In the genomic region with DNA sequence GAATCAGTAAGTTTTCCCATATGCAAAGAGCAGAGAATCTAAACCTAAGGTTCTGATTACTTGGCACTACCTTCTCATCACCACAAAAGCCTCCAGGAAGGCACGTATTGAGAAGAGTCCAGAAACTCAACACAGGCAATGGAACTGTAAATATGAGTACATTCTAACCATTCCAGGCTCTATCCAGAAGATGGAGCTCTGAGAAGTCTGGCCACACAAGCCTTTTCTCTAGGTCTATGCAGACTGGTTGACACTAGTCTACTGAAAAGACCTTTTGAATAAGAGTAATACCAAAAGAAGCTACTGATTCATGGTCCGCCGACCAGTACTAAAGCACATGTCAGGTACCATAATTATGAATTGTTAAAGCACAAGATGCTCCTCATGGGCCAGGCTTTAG, we compare ENCODE assay signal across 17 cellular contexts. TPM values are rescaled to one million over a fixed set of nuclear protein-coding genes. Genes with fewer than 3 reads are reported as not detected.
DNase-seq lines count a peak whose midpoint lies in the region; ATAC-seq and TF ChIP-seq lines count a peak whose summit lies in the region.
"Had no signal": no experiment of that assay in that cellular context is flagged by ENCODE, and none has a peak within 500 bp of the region (broad histone marks: within the 10 kb centered on the region; RNA-seq: fewer than 3 reads in every experiment).

No MANE protein-coding gene starts in this region.

- H3K36me3 Mint-ChIP-seq in activated T-cell treated with anti-CD3 and anti-CD28 coated beads, Interleukin-2, amount 50 U/mL, for 24 hours (ENCODE audit: low read depth): peaks cover 67% of the 10 kb centered on the region
- H3K36me3 Mint-ChIP-seq in chondrocyte (ENCODE audit: low read depth): peaks cover 24% of the 10 kb centered on the region

- no peak overlapping the region for H3K14ac ChIP-seq in trophoblast cell (ENCODE audit: low read length)

- no peak overlapping the region for H4K8ac ChIP-seq in trophoblast cell (ENCODE audit: low read depth, low read length)

- no peak overlapping the region for H3K23ac ChIP-seq in trophoblast cell (ENCODE audit: low read length)

- no peak overlapping the region for H3K9ac ChIP-seq in trophoblast cell (ENCODE audit: low read length)

- H3K4ac ChIP-seq in trophoblast cell (ENCODE audit: low read depth, low read length): peak overlapping the region; percentile 50

- no peak overlapping the region for H3K4me3 ChIP-seq in trophoblast cell (ENCODE audit: low read depth, low read length)
- H3K4me3 ChIP-seq: left ventricle myocardium inferior had no signal

- no peaks in the 10 kb centered on the region for H3K27me3 ChIP-seq in trophoblast cell (ENCODE audit: insufficient read depth, low read length)
- H3K27me3 ChIP-seq: brain microvascular endothelial cell had no signal

- H2AFZ ChIP-seq in trophoblast cell (ENCODE audit: insufficient read depth, low read length, poor library complexity): no peak overlapping the region

- no peak overlapping the region for H4K12ac ChIP-seq in trophoblast cell (ENCODE audit: low read depth, low read length)

- no peak overlapping the region for H3K27ac ChIP-seq in trophoblast cell (ENCODE audit: low read depth, low read length)
- H3K27ac ChIP-seq: brain microvascular endothelial cell, left ventricle myocardium inferior had no signal

- H3K18ac ChIP-seq in trophoblast cell (ENCODE audit: low read length): no peak overlapping the region

- no CpG with 5 or more reads among the region's 3 CpGs for WGBS in trophoblast cell (ENCODE audit: extremely low coverage, insufficient coverage, insufficient read length)

- H2BK12ac ChIP-seq in trophoblast cell (ENCODE audit: low read length): no peak overlapping the region

- H3K27me3 Mint-ChIP-seq in activated T-cell treated with anti-CD3 and anti-CD28 coated beads, Interleukin-2, amount 50 U/mL, for 24 hours: no peaks in the 10 kb centered on the region
- H3K27me3 Mint-ChIP-seq in chondrocyte (ENCODE audit: low read depth): no peaks in the 10 kb centered on the region
- H3K27me3 Mint-ChIP-seq: CD4-positive, CD25-positive, alpha-beta regulatory T cell; stimulated activated naive B cell treated with anti-CD40 and anti-IgM and Interleukin-4, amounts not matched to agents 10 μg/mL and 1 μg/mL and 100 μg/mL, for 72 hours; type B pancreatic cell had no signal

- peaks cover 23% of the 10 kb centered on the region for H3K79me2 ChIP-seq in trophoblast cell (ENCODE audit: control insufficient read depth, insufficient read depth, low read length, poor library complexity)

- H2BK5ac ChIP-seq in trophoblast cell (ENCODE audit: low read depth, low read length, poor library complexity): no peak overlapping the region

- no peak overlapping the region for H4K91ac ChIP-seq in trophoblast cell (ENCODE audit: low read depth, low read length)

- ATAC-seq in GM21381 (IDR thresholded peaks at IDR 0.05; ENCODE audit: unreplicated experiment) (no peak), GM18519 (IDR thresholded peaks at IDR 0.05; ENCODE audit: low FRiP score, unreplicated experiment) (no peak)
- ATAC-seq: activated T-cell treated with anti-CD3 and anti-CD28 coated beads, Interleukin-2, amount 50 U/mL, for 4 hours had no signal

- TF ChIP-seq CTCF in chondrocyte (IDR thresholded peaks at IDR 0.05): peak; percentile 40

- H2AK5ac ChIP-seq in trophoblast cell (ENCODE audit: low read length): no peak overlapping the region

- peaks cover 37 to 43% of the 10 kb centered on the region in 2 experiments for H3K36me3 ChIP-seq in trophoblast cell (ENCODE audit: control insufficient read depth in 1 of 2, insufficient read depth in 2 of 2, low read length in 2 of 2)

- no peaks in the 10 kb centered on the region for H3K9me3 Mint-ChIP-seq in activated T-cell treated with anti-CD3 and anti-CD28 coated beads, Interleukin-2, amount 50 U/mL, for 24 hours
- H3K9me3 Mint-ChIP-seq in chondrocyte (ENCODE audit: low read depth): no peaks in the 10 kb centered on the region
- H3K9me3 Mint-ChIP-seq: activated T-cell treated with anti-CD3 and anti-CD28 coated beads, Interleukin-2, amount 50 U/mL, for 4 hours had no signal

- H3K4me1 ChIP-seq in trophoblast cell (ENCODE audit: control insufficient read depth in 1 of 2, insufficient read depth in 2 of 2, low read length in 2 of 2): peaks cover 12 to 13% of the 10 kb centered on the region in 2 experiments

- H2BK120ac ChIP-seq in trophoblast cell (ENCODE audit: insufficient read depth, low read length, poor library complexity): no peak overlapping the region

- H3K4me1 Mint-ChIP-seq in activated T-cell treated with anti-CD3 and anti-CD28 coated beads, Interleukin-2, amount 50 U/mL, for 24 hours (ENCODE audit: low read depth): peaks cover 40% of the 10 kb centered on the region
- peaks cover 58% of the 10 kb centered on the region for H3K4me1 Mint-ChIP-seq in chondrocyte (ENCODE audit: low read depth)

- peak overlapping the region; percentile 26 for H3K27ac Mint-ChIP-seq in activated T-cell treated with anti-CD3 and anti-CD28 coated beads, Interleukin-2, amount 50 U/mL, for 24 hours
- H3K27ac Mint-ChIP-seq in chondrocyte (ENCODE audit: unreplicated experiment): no peak overlapping the region
- H3K27ac Mint-ChIP-seq: CD4-positive, CD25-positive, alpha-beta regulatory T cell; stimulated activated naive B cell treated with anti-CD40 and anti-IgM and Interleukin-4, amounts not matched to agents 10 μg/mL and 1 μg/mL and 100 μg/mL, for 72 hours; type B pancreatic cell had no signal

- H3K79me1 ChIP-seq in trophoblast cell (ENCODE audit: low read length): no peaks in the 10 kb centered on the region

- H3K4me3 Mint-ChIP-seq in activated T-cell treated with anti-CD3 and anti-CD28 coated beads, Interleukin-2, amount 50 U/mL, for 24 hours: no peak overlapping the region
- no peak overlapping the region for H3K4me3 Mint-ChIP-seq in chondrocyte (ENCODE audit: unreplicated experiment)
- H3K4me3 Mint-ChIP-seq: activated T-cell treated with anti-CD3 and anti-CD28 coated beads, Interleukin-2, amount 50 U/mL, for 4 hours; CD4-positive, CD25-positive, alpha-beta regulatory T cell; stimulated activated naive B cell treated with anti-CD40 and anti-IgM and Interleukin-4, amounts not matched to agents 10 μg/mL and 1 μg/mL and 100 μg/mL, for 72 hours; type B pancreatic cell had no signal

- H3K4me2 ChIP-seq in trophoblast cell (ENCODE audit: low read length): no peak overlapping the region

- DNase-seq in activated T-cell treated with anti-CD3 and anti-CD28 coated beads, Interleukin-2, amount 50 U/mL, for 24 hours: no peak
- no peak for DNase-seq in activated T-cell treated with anti-CD3 and anti-CD28 coated beads, Interleukin-2, amount 50 U/mL, for 1 hour
- DNase-seq in Kasumi-1 (lab: John Stamatoyannopoulos, UW) (peak; percentile 12 to 18), chondrocyte (ENCODE audit: low spot score) (no peak), trophoblast cell (no peak), NCI-H446 treated with DMSO at 0.1 percent for 48 hours (lab: John Stamatoyannopoulos, UW) (no peak)
- DNase-seq: activated CD4-positive, alpha-beta T cell treated with anti-CD3 and anti-CD28 coated beads, Interleukin-2, amount 50 U/mL, for 4 hours; activated T-cell treated with anti-CD3 and anti-CD28 coated beads, Interleukin-2, amount 50 U/mL, for 4 hours; brain microvascular endothelial cell; CD4-positive, CD25-positive, alpha-beta regulatory T cell; DMS79; left ventricle myocardium inferior; NCI-H1436 treated with DMSO at 0.1 percent for 48 hours; stimulated activated naive B cell treated with anti-CD40 and anti-IgM and Interleukin-4, amounts not matched to agents 10 μg/mL and 1 μg/mL and 100 μg/mL, for 72 hours had no signal

- H3K9me3 ChIP-seq in trophoblast cell (ENCODE audit: insufficient read depth, low read depth, low read length): no peaks in the 10 kb centered on the region
- H3K9me3 ChIP-seq: left ventricle myocardium inferior had no signal

RNA-seq across cellular contexts. Expression of gene NCKIPSD, which starts 12.2 kb away (rescaled TPM):
- 24.0 to 27.2 TPM (median 24.7 TPM) in 3 replicates for total RNA-seq in chondrocyte
- 18.3 and 18.9 TPM in 2 replicates for polyA plus RNA-seq in trophoblast cell (2013)

RNA-seq across cellular contexts. Expression of gene IP6K2, which starts 19.1 kb away (rescaled TPM):
- total RNA-seq in chondrocyte: 68.8 to 109 TPM (median 72.3 TPM) in 3 replicates
- polyA plus RNA-seq in trophoblast cell (2013): 117 and 119 TPM in 2 replicates

RNA-seq across cellular contexts. Expression of gene CELSR3, which starts 35.3 kb away (rescaled TPM):
- 9.6 to 11.4 TPM (median 10.5 TPM) in 3 replicates for total RNA-seq in chondrocyte
- polyA plus RNA-seq in trophoblast cell (2013): 3.5 TPM in 2 replicates

Comparison
In these comparisons a context has a peak if more than half of its experiments do, and no peak if none do; other contexts are left out.
1. DNase-seq: peak in Kasumi-1 (2 of 2); none in activated T-cell treated with anti-CD3 and anti-CD28 coated beads, Interleukin-2, amount 50 U/mL, for 24 hours (single experiment), activated T-cell treated with anti-CD3 and anti-CD28 coated beads, Interleukin-2, amount 50 U/mL, for 1 hour (single experiment), chondrocyte (single experiment), trophoblast cell (0 of 2) and NCI-H446 treated with DMSO at 0.1 percent for 48 hours (single experiment).